ENCODE assay signal across 19 cellular contexts in the genomic region with DNA sequence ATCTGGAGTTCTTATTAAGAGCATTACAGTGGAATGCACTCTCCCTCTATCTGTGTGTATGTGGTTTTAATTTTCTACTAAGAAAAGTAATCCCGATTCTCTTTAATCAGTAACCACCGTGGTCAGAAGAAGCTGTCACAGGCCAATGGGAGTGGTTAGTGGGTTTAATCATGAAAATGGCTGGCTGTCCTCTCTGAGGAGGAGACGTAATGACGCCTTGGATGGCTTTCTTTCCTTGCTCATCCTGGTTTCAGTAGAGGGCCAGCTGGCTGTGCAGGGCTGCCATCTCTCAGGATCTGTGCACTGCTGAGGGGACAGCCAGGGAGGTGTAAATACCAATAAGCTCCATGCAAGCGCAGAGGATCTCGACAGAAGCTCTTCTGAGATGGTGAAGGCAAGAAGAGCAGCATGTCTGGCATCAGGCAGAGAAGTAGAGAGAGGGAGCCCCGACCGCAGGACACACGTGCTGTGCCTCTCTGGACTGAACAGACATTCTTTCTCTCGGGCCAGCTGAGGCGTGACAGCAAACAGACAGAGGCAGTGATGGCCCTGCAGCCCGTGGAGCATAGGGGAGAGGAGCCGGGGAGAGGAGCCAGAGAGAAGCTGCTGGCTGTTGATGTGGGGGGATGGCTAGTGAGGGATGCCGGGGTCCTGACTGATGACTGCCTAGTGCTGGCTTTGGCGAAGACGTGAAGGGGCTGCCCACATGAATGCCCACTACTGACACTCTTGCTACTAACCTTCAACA.
DNase-seq lines count a peak whose midpoint lies in the region; ATAC-seq, FAIRE-seq and TF ChIP-seq lines count a peak whose summit lies in the region.
"Had no signal": no experiment of that assay in that cellular context is flagged by ENCODE, and none has a peak within 500 bp of the region (broad histone marks: within the 10 kb centered on the region; RNA-seq: fewer than 3 reads in every experiment).

No MANE protein-coding gene starts in this region.

- CTCF ChIA-PET in HepG2 (lab: Yijun Ruan, JAX; ENCODE audit: low intra/inter-chr PET ratio, low total read pairs) = no interaction called here

- TF ChIP-seq POLR2A in HepG2 (IDR thresholded peaks at IDR 0.05; ENCODE audit: insufficient read depth in 1 of 2, low read depth in 2 of 2, low read length in 2 of 2) (no peak), right lobe of liver (IDR thresholded peaks at IDR 0.05) (no peak)

- H3K9me3 ChIP-seq in HepG2 (ENCODE audit: low read length) (no peaks in the 10 kb centered on the region), right lobe of liver (no peaks in the 10 kb centered on the region)

- no peak overlapping the region for H3K9ac ChIP-seq in HepG2 (ENCODE audit: insufficient read depth, low read depth, low read length)

- H3K4me1 ChIP-seq in HepG2 (ENCODE audit: insufficient read depth, low read length) (peaks cover 26% of the 10 kb centered on the region), right lobe of liver (no peaks in the 10 kb centered on the region)

- no peak for TF ChIP-seq RAD21 in HepG2 (CRISPR knock-in tag; IDR thresholded peaks at IDR 0.05)

- DNase-seq in HepG2 (ENCODE audit: low spot score) (no peak), right lobe of liver (no peak), anterior cingulate cortex (lab: John Stamatoyannopoulos, UW) (peak in 32 of 58 donors; percentile 9 to 79 (median 44)), kidney glomerular epithelial cell (lab: John Stamatoyannopoulos, UW) (peak; percentile 80), substantia nigra (lab: John Stamatoyannopoulos, UW) (peak in 38 of 49 donors; percentile 6 to 74 (median 36)), urothelium cell line (ENCODE audit: low spot score) (no peak)
- DNase-seq: activated CD8-positive, alpha-beta T cell treated with anti-CD3 and anti-CD28 coated beads for 36 hours; activated T-cell treated with anti-CD3 and anti-CD28 coated beads, Interleukin-2, amount 50 U/mL, for 72 hours; CD8-positive, alpha-beta T cell; cerebellar nuclear complex; right cardiac atrium; stimulated activated CD4-positive, alpha-beta T cell treated with anti-CD3 and anti-CD28 coated beads, Interleukin-1b, Interleukin-23, amount 100 ng/mL, for 48 hours; T-helper 1 cell had no signal

- POLR2A ChIA-PET in HepG2 (lab: Yijun Ruan, JAX) = no interaction called here

- H3K27me3 ChIP-seq in HepG2 (ENCODE audit: control insufficient read depth in 1 of 2, insufficient read depth in 2 of 2, low read length in 2 of 2) (peaks cover 8 to 42% of the 10 kb centered on the region in 2 experiments; a peak in 4 of 5 replicates), right lobe of liver (no peaks in the 10 kb centered on the region)

- H3K79me2 ChIP-seq in HepG2 (ENCODE audit: insufficient read depth, low read length) = no peaks in the 10 kb centered on the region

- BruUV-seq in HepG2 (replicated peaks; lab: Mats Ljungman, UMichigan) = no TSS peak

- TF ChIP-seq EP300 in HepG2 (IDR thresholded peaks at IDR 0.05; ENCODE audit: low read depth in 2 of 2, low read length in 2 of 2) = no peak
- TF ChIP-seq EP300 in HepG2 (CRISPR knock-in tag; IDR thresholded peaks at IDR 0.05; ENCODE audit: borderline replicate concordance) = no peak

- no peak overlapping the region for H2AFZ ChIP-seq in HepG2 (ENCODE audit: low read length)

- H3K4me3 ChIP-seq in HepG2 (replicated peaks in 1 of 3; ENCODE audit: insufficient read depth in 1 of 3, low read depth in 2 of 3, low read length in 3 of 3) = no peak overlapping the region
- no peak overlapping the region for H3K4me3 ChIP-seq in right lobe of liver
- H3K4me3 ChIP-seq: lung had no signal

- WGBS in HepG2 (ENCODE audit: low lambda C conversion rate) = 22% methylated on average over 16 of the region's 16 CpGs
- WGBS in right lobe of liver (ENCODE audit: insufficient coverage, low coverage, low lambda C conversion rate, missing lambda C conversion rate) = 76% methylated on average over 7 of the region's 16 CpGs

- intact Hi-C loops in HepG2 (cut with micrococcal nuclease; ENCODE audit: unreplicated experiment) (no loop called here), right lobe of liver (cut with DNase I) (no loop called here)

- in situ Hi-C loops in HepG2 (cut with HindIII; ENCODE audit: extremely low pct_ligation_motif_present, low pct_unique_long_range_greater_than_20kb) = loop anchor here (25.0 kb wide), 1 partner anchor 268 kb away; the partner anchor contains the start of genes CCDC148 and PKP4

- FAIRE-seq in HepG2 (lab: Jason Lieb, UNC) (no peak), urothelium cell line (lab: Jason Lieb, UNC) (no peak)
- FAIRE-seq: H1 had no signal

- ATAC-seq in HepG2 (peak; percentile 20), right lobe of liver (no peak), HG02970 (IDR thresholded peaks at IDR 0.05; ENCODE audit: low FRiP score, unreplicated experiment) (no peak), GM18907 (IDR thresholded peaks at IDR 0.05; ENCODE audit: unreplicated experiment) (no peak)
- ATAC-seq: activated CD8-positive, alpha-beta T cell treated with anti-CD3 and anti-CD28 coated beads for 36 hours; activated T-cell treated with anti-CD3 and anti-CD28 coated beads, Interleukin-2, amount 50 U/mL, for 72 hours; CD8-positive, alpha-beta T cell; natural killer cell treated with Interleukin-12 subunit alpha and Interleukin-12 subunit beta and Interleukin-15 and Interleukin-18, amount 100 ng/mL, for 72 hours; right cardiac atrium had no signal

- H3K4me2 ChIP-seq in HepG2 (ENCODE audit: low read depth, low read length) = peak overlapping the region; percentile 23; the same call in 1 of the 2 replicates

- no peak for TF ChIP-seq CTCF in HepG2 (CRISPR knock-in tag; IDR thresholded peaks at IDR 0.05)
- TF ChIP-seq CTCF in right lobe of liver (IDR thresholded peaks at IDR 0.05) = no peak

- H3K27ac ChIP-seq in HepG2 (ENCODE audit: extremely low read length, insufficient read depth, low read length) (no peak overlapping the region), right lobe of liver (no peak overlapping the region), substantia nigra (ENCODE audit: low read depth, low read length, poor library complexity, severe bottlenecking) (no peak overlapping the region)
- H3K27ac ChIP-seq: VCaP had no signal

- H3K36me3 ChIP-seq in HepG2 (replicated peaks in 1 of 2; ENCODE audit: control insufficient read depth in 1 of 2, insufficient read depth in 2 of 2, low read length in 2 of 2) = no peaks in the 10 kb centered on the region
- no peaks in the 10 kb centered on the region for H3K36me3 ChIP-seq in right lobe of liver

- no peaks in the 10 kb centered on the region for H4K20me1 ChIP-seq in HepG2 (ENCODE audit: insufficient read depth, low read length)

TF ChIP-seq in HepG2, 621 proteins besides CTCF, POLR2A, EP300 and RAD21 (continues in another document):
- TF ChIP-seq ATRX (CRISPR knock-in tag; IDR thresholded peaks at IDR 0.05; ENCODE audit: borderline replicate concordance) (no peak), RELA (CRISPR knock-in tag; IDR thresholded peaks at IDR 0.05) (no peak), ZNF746 (CRISPR knock-in tag; IDR thresholded peaks at IDR 0.05) (no peak), ZFP91 (CRISPR knock-in tag; IDR thresholded peaks at IDR 0.05; ENCODE audit: borderline replicate concordance) (0 out of 2 replicates have a peak, but pooled peaks have one; percentile 20), PLRG1 (conservative IDR thresholded peaks at IDR 0.05) (no peak), KLF11 (CRISPR knock-in tag; IDR thresholded peaks at IDR 0.05) (no peak), BHLHE40 (IDR thresholded peaks at IDR 0.05; ENCODE audit: low read length) (0 out of 2 replicates have a peak, but pooled peaks have one; percentile 30), ZNF737 (CRISPR knock-in tag; IDR thresholded peaks at IDR 0.05; ENCODE audit: borderline replicate concordance) (no peak), AGO1 (IDR thresholded peaks at IDR 0.05; ENCODE audit: low read depth, low read length, poor library complexity, severe bottlenecking) (no peak), ZNF44 (CRISPR knock-in tag; IDR thresholded peaks at IDR 0.05) (no peak)
- TF ChIP-seq, protein P1, sequence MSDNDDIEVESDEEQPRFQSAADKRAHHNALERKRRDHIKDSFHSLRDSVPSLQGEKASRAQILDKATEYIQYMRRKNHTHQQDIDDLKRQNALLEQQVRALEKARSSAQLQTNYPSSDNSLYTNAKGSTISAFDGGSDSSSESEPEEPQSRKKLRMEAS (IDR thresholded peaks at IDR 0.05) = 0 out of 2 replicates have a peak, but pooled peaks have one; percentile 15
- TF ChIP-seq, protein P2, sequence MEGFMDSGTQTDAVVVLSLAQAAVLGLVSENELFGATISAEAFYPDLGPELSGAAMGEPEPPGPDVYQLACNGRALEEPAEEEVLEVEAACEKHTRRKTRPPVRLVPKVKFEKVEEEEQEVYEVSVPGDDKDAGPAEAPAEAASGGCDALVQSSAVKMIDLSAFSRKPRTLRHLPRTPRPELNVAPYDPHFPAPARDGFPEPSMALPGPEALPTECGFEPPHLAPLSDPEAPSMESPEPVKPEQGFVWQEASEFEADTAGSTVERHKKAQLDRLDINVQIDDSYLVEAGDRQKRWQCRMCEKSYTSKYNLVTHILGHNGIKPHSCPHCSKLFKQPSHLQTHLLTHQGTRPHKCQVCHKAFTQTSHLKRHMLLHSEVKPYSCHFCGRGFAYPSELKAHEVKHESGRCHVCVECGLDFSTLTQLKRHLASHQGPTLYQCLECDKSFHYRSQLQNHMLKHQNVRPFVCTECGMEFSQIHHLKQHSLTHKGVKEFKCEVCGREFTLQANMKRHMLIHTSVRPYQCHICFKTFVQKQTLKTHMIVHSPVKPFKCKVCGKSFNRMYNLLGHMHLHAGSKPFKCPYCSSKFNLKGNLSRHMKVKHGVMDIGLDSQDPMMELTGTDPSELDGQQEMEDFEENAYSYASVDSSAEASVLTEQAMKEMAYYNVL (CRISPR knock-in tag; IDR thresholded peaks at IDR 0.05; ENCODE audit: borderline replicate concordance) = no peak

Comparison
In these comparisons a context has a peak if more than half of its experiments do, and no peak if none do; other contexts are left out.
1. DNase-seq: peak in anterior cingulate cortex (32 of 58), kidney glomerular epithelial cell (single experiment) and substantia nigra (38 of 49); none in HepG2 (single experiment), right lobe of liver (0 of 3) and urothelium cell line (single experiment).